8 cellular contexts compared by ENCODE assay signal in the genomic region with DNA sequence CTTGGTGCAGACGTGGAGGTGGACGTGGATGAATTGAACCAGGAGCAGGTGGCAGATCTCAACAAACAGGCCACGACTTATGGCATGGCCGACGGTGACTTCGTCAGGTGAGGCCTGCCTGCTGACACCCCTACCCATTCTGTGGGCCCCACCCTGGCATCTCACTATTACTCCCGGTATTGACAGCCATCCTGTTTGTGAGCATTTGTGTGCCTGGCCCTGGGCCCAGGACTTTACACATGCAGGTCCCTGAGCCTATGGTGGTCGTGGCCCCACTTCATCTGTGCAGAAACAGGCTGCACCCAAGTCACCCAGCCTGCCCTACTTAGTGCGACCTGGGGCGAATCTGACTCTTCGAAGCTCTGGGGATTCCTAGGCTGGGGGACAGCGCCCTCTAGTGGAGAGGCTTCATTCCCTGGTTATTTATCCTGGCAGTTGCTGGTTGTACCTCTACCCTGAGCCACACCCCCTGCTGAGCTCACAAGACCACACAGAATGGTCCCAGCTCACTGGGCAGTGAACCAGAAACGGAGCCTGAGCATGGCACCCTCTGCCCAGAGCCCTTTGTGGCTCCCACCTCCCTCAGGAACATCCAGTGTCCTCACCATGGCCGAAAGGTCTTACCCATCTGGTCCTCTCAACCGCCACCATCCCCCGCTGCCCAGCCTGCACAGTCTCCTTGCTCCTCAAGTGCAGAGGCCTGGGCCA. TPM values are rescaled to one million over a fixed set of nuclear protein-coding genes. Genes with fewer than 3 reads are reported as not detected.
DNase-seq lines count a peak whose midpoint lies in the region; ATAC-seq and TF ChIP-seq lines count a peak whose summit lies in the region.

No MANE protein-coding gene starts in this region.

- H3K4me1 Mint-ChIP-seq in CD4-positive, alpha-beta T cell (ENCODE audit: low read depth): peaks cover 4% of the 10 kb centered on the region

- TF ChIP-seq POLR2A in lower leg skin (IDR thresholded peaks at IDR 0.05): no peak

- peaks cover 89% of the 10 kb centered on the region for H3K36me3 Mint-ChIP-seq in CD4-positive, alpha-beta T cell (ENCODE audit: low read depth)

- ATAC-seq in CD4-positive, alpha-beta T cell (ENCODE audit: poor library complexity): peak; percentile 93
- no peak for ATAC-seq in GM21737 (IDR thresholded peaks at IDR 0.05; ENCODE audit: unreplicated experiment)

- H3K27me3 Mint-ChIP-seq in CD4-positive, alpha-beta T cell: no peaks in the 10 kb centered on the region

- intact Hi-C loops in CD4-positive, alpha-beta T cell (cut with DNase I, micrococcal nuclease): loop anchor here (1.0 to 2.0 kb wide), 4 partner anchors 43 to 157 kb away; no protein-coding TSS in a partner anchor
- intact Hi-C loops in lower leg skin (cut with DNase I; ENCODE audit: low total_unique reads): no loop called here

- no peak overlapping the region for H3K4me3 Mint-ChIP-seq in CD4-positive, alpha-beta T cell

- 56 to 63% methylated on average over 14 to 15 of the region's 16 CpGs for WGBS in lower leg skin, 2 donors

- CTCF ChIA-PET in CD4-positive, alpha-beta T cell (lab: Charles Lee): interaction anchor here (0.5 to 2.0 kb wide), 28 partner anchors 9 to 156 kb away, joined by 3 to 34 read pairs (median 4); a partner anchor contains a TSS

- POLR2A ChIA-PET in CD4-positive, alpha-beta T cell (lab: Charles Lee): interaction anchor here (0.6 to 1.1 kb wide), 3 partner anchors 20 to 1603 kb away, joined by 3 to 4 read pairs (median 4); a partner anchor contains a TSS

- H3K4me3 ChIP-seq in lower leg skin (ENCODE audit: low read depth, poor library complexity, severe bottlenecking): no peak overlapping the region

- H3K9me3 ChIP-seq in CD4-positive, alpha-beta T cell (ENCODE audit: control insufficient read depth, low read length): no peaks in the 10 kb centered on the region

- H3K9me3 Mint-ChIP-seq in CD4-positive, alpha-beta T cell: no peaks in the 10 kb centered on the region

- no peaks in the 10 kb centered on the region for H3K27me3 ChIP-seq in CD4-positive, alpha-beta T cell (ENCODE audit: control insufficient read depth, insufficient read depth, low read length)

- no peak overlapping the region for H3K27ac Mint-ChIP-seq in CD4-positive, alpha-beta T cell

- no peak overlapping the region for H3K27ac ChIP-seq in CD4-positive, alpha-beta T cell (ENCODE audit: low read depth, low read length)

- peak; percentile 87 for TF ChIP-seq CTCF in CD4-positive, alpha-beta T cell (IDR thresholded peaks at IDR 0.05)
- TF ChIP-seq CTCF in lower leg skin (IDR thresholded peaks at IDR 0.05): peak in 1 of 3 donors; percentile 28

- DNase-seq in CD4-positive, alpha-beta T cell: peak; percentile 71 to 87 (median 82)
- DNase-seq in HCEC 1CT (peak; percentile 60), NCI-H526 (lab: John Stamatoyannopoulos, UW) (peak; percentile 50 to 83), dedifferentiated amniotic fluid mesenchymal stem cell (ENCODE audit: extremely low spot score) (peak; percentile 52), lower leg skin (ENCODE audit: low spot score in 2 of 2) (peak; percentile 70 to 93)
- DNase-seq in activated CD4-positive, alpha-beta T cell treated with anti-CD3 and anti-CD28 coated beads, Interleukin-2, amount 50 U/mL, for 4 hours: peak; percentile 82 to 85
- peak; percentile 73 for DNase-seq in stimulated activated CD8-positive, alpha-beta memory T cell treated with anti-CD3 and anti-CD28 coated beads, Interleukin-12 subunit alpha, Interleukin-12 subunit beta, amount 100 ng/mL, for 1 hour (ENCODE audit: low read depth)

RNA-seq across cellular contexts. Expression of a gene that starts 16.9 kb away (rescaled TPM):
- total RNA-seq in CD4-positive, alpha-beta T cell: 1 to 10 TPM; 2.0 to 2.4 TPM
- 1 to 10 TPM; 2.4 to 7.8 (median 4.8) TPM for total RNA-seq in lower leg skin

RNA-seq across cellular contexts. Expression of a gene that starts 19.6 kb away (rescaled TPM):
- 1 to 10 TPM; 4.0 to 4.8 TPM for total RNA-seq in CD4-positive, alpha-beta T cell
- total RNA-seq in lower leg skin: 10 to 100 TPM; 11.8 to 24.9 (median 21.5) TPM

RNA-seq across cellular contexts. Expression of a gene that starts 20.6 kb away (rescaled TPM):
- 100 to 1,000 TPM; 152 to 154 TPM for total RNA-seq in CD4-positive, alpha-beta T cell
- total RNA-seq in lower leg skin: 100 to 1,000 TPM in 2 of 4 donors, 10 to 100 TPM in 2; 59.9 to 207 (median 128) TPM

RNA-seq across cellular contexts. Expression of a gene that starts 33.6 kb away (rescaled TPM):
- 10 to 100 TPM; 17.2 to 19.6 TPM for total RNA-seq in CD4-positive, alpha-beta T cell
- 10 to 100 TPM; 37.4 to 55.2 (median 52.1) TPM for total RNA-seq in lower leg skin

RNA-seq across cellular contexts. Expression of a gene that starts 58.1 kb away (rescaled TPM):
- total RNA-seq in CD4-positive, alpha-beta T cell: 10 to 100 TPM; 91.6 to 92.5 TPM
- total RNA-seq in lower leg skin: 10 to 100 TPM in 3 of 4 donors, 1 to 10 TPM in 1; 8.1 to 15.1 (median 11.7) TPM
